In genomic region chr1:38009088-38009840, GRCh38 we compare ENCODE assay signal across 8 cellular contexts. TPM values are rescaled to one million over a fixed set of nuclear protein-coding genes. Genes with fewer than 3 reads are reported as not detected.
DNase-seq lines count a peak whose midpoint lies in the region; ATAC-seq and TF ChIP-seq lines count a peak whose summit lies in the region.

No MANE protein-coding gene starts in this region.

- peaks cover 0 to 8% (median 3%) of the 10 kb centered on the region in 7 donors for H3K9me3 Mint-ChIP-seq in CD14-positive monocyte
- no peaks in the 10 kb centered on the region for H3K9me3 Mint-ChIP-seq in type B pancreatic cell

- H3K4me2 ChIP-seq in mesendoderm (ENCODE audit: low read length), result no peak overlapping the region

- no peak overlapping the region for H4K8ac ChIP-seq in mesendoderm (ENCODE audit: low read depth, low read length)

- H3K4me1 ChIP-seq in mesendoderm (ENCODE audit: control insufficient read depth, low read depth, low read length), result peaks cover 11% of the 10 kb centered on the region

- H3K27ac ChIP-seq in mesendoderm (ENCODE audit: low read depth, low read length), result peak overlapping the region; percentile 76

- H3K4me1 Mint-ChIP-seq in CD14-positive monocyte, result peaks cover 51% of the 10 kb centered on the region
- H3K4me1 Mint-ChIP-seq in type B pancreatic cell (ENCODE audit: unreplicated experiment), result peaks cover 26% of the 10 kb centered on the region

- H3K79me1 ChIP-seq in mesendoderm (ENCODE audit: low read length), result peaks cover 13% of the 10 kb centered on the region

- H3K27me3 Mint-ChIP-seq in CD14-positive monocyte (ENCODE audit: low read depth in 3 of 3) (no peaks in the 10 kb centered on the region), type B pancreatic cell (peaks cover 7% of the 10 kb centered on the region)

- H3K36me3 ChIP-seq in mesendoderm (ENCODE audit: control insufficient read depth, insufficient read depth, low read length), result no peaks in the 10 kb centered on the region

- H2BK120ac ChIP-seq in mesendoderm (ENCODE audit: low read depth, low read length), result peak overlapping the region; percentile 0

- ATAC-seq in HG02763 (IDR thresholded peaks at IDR 0.05; ENCODE audit: unreplicated experiment) (no peak), HG03108 (IDR thresholded peaks at IDR 0.05; ENCODE audit: unreplicated experiment) (no peak)

- peak overlapping the region; percentile 62 for H3K4ac ChIP-seq in mesendoderm (ENCODE audit: low read depth, low read length)

- peak overlapping the region; percentile 65 for H3K56ac ChIP-seq in mesendoderm (ENCODE audit: low read length)

- H3K4me3 Mint-ChIP-seq in CD14-positive monocyte, result no peak overlapping the region
- H3K4me3 Mint-ChIP-seq in type B pancreatic cell, result no peak overlapping the region

- peak overlapping the region; percentile 74 for H4K5ac ChIP-seq in mesendoderm (ENCODE audit: low read length)

- peaks cover 23% of the 10 kb centered on the region for H3K79me2 ChIP-seq in mesendoderm (ENCODE audit: control insufficient read depth, insufficient read depth, low read length)

- peak; percentile 67 for DNase-seq in CD14-positive monocyte (ENCODE audit: low spot score)
- peak; percentile 34 for DNase-seq in NAMALWA (ENCODE audit: low spot score)
- peak; percentile 63 for DNase-seq in activated naive CD4-positive, alpha-beta T cell treated with anti-CD3 and anti-CD28 coated beads, Interleukin-2, amount 50 U/mL, for 16 hours
- DNase-seq in mesendoderm, result peak; percentile 89
- DNase-seq in type B pancreatic cell (ENCODE audit: extremely low spot score, unreplicated experiment), result no peak
- DNase-seq in cerebellar cortex (ENCODE audit: low spot score), result no peak

- H3K4me3 ChIP-seq in mesendoderm (ENCODE audit: low read length), result no peak overlapping the region

- intact Hi-C loops in CD14-positive monocyte (cut with micrococcal nuclease), result loop anchor here in 1 of 2 donors (10.0 kb wide), 1 partner anchor 194 kb away; no protein-coding TSS in a partner anchor

- H3K27me3 ChIP-seq in mesendoderm (ENCODE audit: insufficient read depth, low read length, poor library complexity), result no peaks in the 10 kb centered on the region

- peak overlapping the region; percentile 8 for H3K18ac ChIP-seq in mesendoderm (ENCODE audit: low read length)

- no peak overlapping the region for H2AK5ac ChIP-seq in mesendoderm (ENCODE audit: low read length)

- TF ChIP-seq CTCF in CD14-positive monocyte (IDR thresholded peaks at IDR 0.05), result no peak
- no peak for TF ChIP-seq CTCF in type B pancreatic cell (conservative IDR thresholded peaks at IDR 0.05)

- H3K27ac Mint-ChIP-seq in CD14-positive monocyte (peak overlapping the region; percentile 84 to 96 (median 93)), type B pancreatic cell (no peak overlapping the region)

- no peak overlapping the region for H2BK15ac ChIP-seq in mesendoderm (replicated peaks; ENCODE audit: low read depth)

- H3K36me3 Mint-ChIP-seq in CD14-positive monocyte (no peaks in the 10 kb centered on the region), type B pancreatic cell (no peaks in the 10 kb centered on the region)

- H2BK5ac ChIP-seq in mesendoderm (ENCODE audit: low read length), result peak overlapping the region; percentile 33

- no peak overlapping the region for H3K23ac ChIP-seq in mesendoderm (ENCODE audit: low read length)

- peak overlapping the region; percentile 35 for H3K9ac ChIP-seq in mesendoderm (ENCODE audit: low read length)

- no CpG with 5 or more reads among the region's 8 CpGs for WGBS in mesendoderm (ENCODE audit: extremely low coverage, insufficient coverage, low lambda C conversion rate)

RNA-seq across cellular contexts. Expression of gene UTP11, which starts 3.3 kb away (rescaled TPM):
- polyA plus RNA-seq in CD14-positive monocyte, result 10 to 100 TPM; 20.5 to 26.0 TPM
- polyA plus RNA-seq in mesendoderm (2013, experiment 1 of 2), result 93.2 TPM
- polyA plus RNA-seq in mesendoderm (2013, experiment 2 of 2), result 90.6 TPM
- 22.7 and 33.1 TPM in 2 replicates for total RNA-seq in type B pancreatic cell (ENCODE audit: low replicate concordance)

RNA-seq across cellular contexts. Expression of gene FHL3, which starts 4.0 kb away (rescaled TPM):
- polyA plus RNA-seq in CD14-positive monocyte, result 10 to 100 TPM; 26.1 to 32.3 TPM
- 100 TPM for polyA plus RNA-seq in mesendoderm (2013, experiment 1 of 2)
- 101 TPM for polyA plus RNA-seq in mesendoderm (2013, experiment 2 of 2)
- 7.0 and 25.1 TPM in 2 replicates for total RNA-seq in type B pancreatic cell (ENCODE audit: low replicate concordance)

RNA-seq across cellular contexts. Expression of gene SF3A3, which starts 19.4 kb away (rescaled TPM):
- polyA plus RNA-seq in CD14-positive monocyte, result 10 to 100 TPM; 53.3 to 55.7 TPM
- 104 TPM for polyA plus RNA-seq in mesendoderm (2013, experiment 1 of 2)
- polyA plus RNA-seq in mesendoderm (2013, experiment 2 of 2), result 104 TPM
- total RNA-seq in type B pancreatic cell (ENCODE audit: low replicate concordance), result 56.1 and 86.5 TPM in 2 replicates

RNA-seq across cellular contexts. Expression of gene POU3F1, which starts 37.3 kb away (rescaled TPM):
- not detected for polyA plus RNA-seq in CD14-positive monocyte
- 1.2 TPM for polyA plus RNA-seq in mesendoderm (2013, experiment 1 of 2)
- 1.3 TPM for polyA plus RNA-seq in mesendoderm (2013, experiment 2 of 2)
- total RNA-seq in type B pancreatic cell (ENCODE audit: low replicate concordance), result 0.69 and 2.8 TPM in 2 replicates

Comparison
In these comparisons a context has a peak if more than half of its experiments do, and no peak if none do; other contexts are left out.
1. DNase-seq: peak in CD14-positive monocyte (single experiment), NAMALWA (single experiment), activated naive CD4-positive, alpha-beta T cell treated with anti-CD3 and anti-CD28 coated beads, Interleukin-2, amount 50 U/mL, for 16 hours (single experiment) and mesendoderm (single experiment); none in type B pancreatic cell (single experiment) and cerebellar cortex (single experiment).